ENCODE assay signal across 14 cellular contexts in genomic region chr2:36951574-36951973, GRCh38. TPM values are rescaled to one million over a fixed set of nuclear protein-coding genes. Genes with fewer than 3 reads are reported as not detected.
A peak's percentile ranks its signal among the peaks of the same experiment; 100 is the strongest.
DNase-seq lines count a peak whose midpoint lies in the region; ATAC-seq and TF ChIP-seq lines count a peak whose summit lies in the region.
"Had no signal": no experiment of that assay in that cellular context is flagged by ENCODE, and none has a peak within 500 bp of the region (broad histone marks: within the 10 kb centered on the region; RNA-seq: fewer than 3 reads in every experiment).

No MANE protein-coding gene starts in this region.

- RAD21 ChIA-PET in HCT116 (lab: Charles Lee; ENCODE audit: low non-redundant PET in 1 of 2, low total read pairs in 2 of 2, uncharacterized antibody in 2 of 2, unreplicated experiment in 2 of 2): no interaction called here

- H2AFZ ChIP-seq in HCT116 (ENCODE audit: low read depth, low read length, poor library complexity, severe bottlenecking) (no peak overlapping the region), osteoblast (ENCODE audit: low read length) (no peak overlapping the region)

- H3K36me3 ChIP-seq in HCT116 (ENCODE audit: control insufficient read depth in 1 of 2, insufficient read depth in 2 of 2, low read length in 2 of 2) (no peaks in the 10 kb centered on the region), osteoblast (ENCODE audit: insufficient read depth, low read length) (no peaks in the 10 kb centered on the region), testis (ENCODE audit: low read depth, missing control alignments) (no peaks in the 10 kb centered on the region)

- no peak for DNase-seq in HCT116 (ENCODE audit: low read depth, low spot score)
- DNase-seq in RWPE1 (ENCODE audit: low spot score): peak; percentile 63
- peak; percentile 84 for DNase-seq in osteoblast (ENCODE audit: insufficient read length, low spot score, missing footprints)
- DNase-seq in GM19238 (ENCODE audit: insufficient read length, low spot score): no peak
- no peak for DNase-seq in testis
- DNase-seq in NCI-H748 (lab: John Stamatoyannopoulos, UW; ENCODE audit: unreplicated experiment): no peak
- DNase-seq: activated CD8-positive, alpha-beta memory T cell treated with anti-CD3 and anti-CD28 coated beads for 24 hours; DMS153; NCI-H187 treated with DMSO at 0.1 percent for 48 hours; SHP77 treated with DMSO at 0.1 percent for 48 hours; stimulated activated CD4-positive, alpha-beta T cell treated with anti-CD3 and anti-CD28 coated beads, Interleukin-1b, Interleukin-23, amount 100 ng/mL, for 48 hours; substantia nigra had no signal

- H3K4me1 ChIP-seq in HCT116 (ENCODE audit: control insufficient read depth in 1 of 2, insufficient read depth in 2 of 2, low read length in 2 of 2) (peaks cover 6 to 26% of the 10 kb centered on the region in 2 experiments), osteoblast (ENCODE audit: insufficient read depth, low read length) (peaks cover 10% of the 10 kb centered on the region), testis (peaks cover 7% of the 10 kb centered on the region)

- whole genome bisulfite sequencing in testis, 2 donors: 90 to 91% methylated on average over 7 of the region's 7 CpGs

- H3K9ac ChIP-seq in HCT116 (ENCODE audit: low read length): no peak overlapping the region

- H4K20me1 ChIP-seq in HCT116 (ENCODE audit: insufficient read depth) (no peaks in the 10 kb centered on the region), osteoblast (ENCODE audit: insufficient read depth, low read length) (peaks cover 20% of the 10 kb centered on the region)

- peak overlapping the region; percentile 20; the same call in 1 of the 2 replicates for H3K4me2 ChIP-seq in HCT116 (ENCODE audit: low read length)
- no peak overlapping the region for H3K4me2 ChIP-seq in osteoblast (ENCODE audit: insufficient read depth, low read length)

- no peaks in the 10 kb centered on the region for H3K9me2 ChIP-seq in HCT116 (ENCODE audit: insufficient read depth)

- H3K27ac ChIP-seq in HCT116 (ENCODE audit: low read depth, low read length) (no peak overlapping the region), RWPE1 (peak overlapping the region; percentile 49), osteoblast (ENCODE audit: low read depth, low read length) (peak overlapping the region; percentile 24), testis (no peak overlapping the region)

- H3K79me2 ChIP-seq in HCT116 (ENCODE audit: insufficient read depth, low read length): peaks cover 36% of the 10 kb centered on the region
- peaks cover 81% of the 10 kb centered on the region for H3K79me2 ChIP-seq in osteoblast (ENCODE audit: insufficient read depth, low read length)

- no TSS peak for BruUV-seq in HCT116 (replicated peaks; lab: Mats Ljungman, UMichigan)

- CTCF ChIA-PET in HCT116 (lab: Charles Lee) (no interaction called here), RWPE1 (lab: Yijun Ruan, JAX) (interaction anchor here (0.6 kb wide), 1 partner anchor 1409 kb away, joined by 3 read pairs; no protein-coding TSS in a partner anchor)

- H3K27me3 ChIP-seq in HCT116 (ENCODE audit: insufficient read depth, low read length): no peaks in the 10 kb centered on the region
- H3K27me3 ChIP-seq in osteoblast (ENCODE audit: insufficient read depth, low read length): no peaks in the 10 kb centered on the region
- H3K27me3 ChIP-seq in testis: no peaks in the 10 kb centered on the region

- no peaks in the 10 kb centered on the region for H3K9me3 ChIP-seq in HCT116 (ENCODE audit: control insufficient read depth in 1 of 2, insufficient read depth in 1 of 2, low read depth in 1 of 2, low read length in 2 of 2)
- H3K9me3 ChIP-seq in osteoblast (ENCODE audit: low read depth, low read length): no peaks in the 10 kb centered on the region
- no peaks in the 10 kb centered on the region for H3K9me3 ChIP-seq in testis

- H3K4me3 ChIP-seq in HCT116 (replicated peaks in 1 of 2; ENCODE audit: low read depth in 1 of 2, low read length in 2 of 2) (no peak overlapping the region), osteoblast (ENCODE audit: insufficient read depth, low read length) (no peak overlapping the region), testis (no peak overlapping the region)

- intact Hi-C loops in HCT116 (cut with micrococcal nuclease): no loop called here
- intact Hi-C loops in testis (cut with DNase I; ENCODE audit: low total_unique reads): no loop called here

- ATAC-seq in HCT116 (peak; percentile 67), esophagus mucosa (peak; percentile 95), GM19397 (IDR thresholded peaks at IDR 0.05; ENCODE audit: unreplicated experiment) (no peak)

- TF ChIP-seq CTCF in HCT116 (IDR thresholded peaks at IDR 0.05 in 2 of 3, conservative IDR thresholded peaks at IDR 0.05 in 1 of 3; ENCODE audit: borderline replicate concordance in 1 of 3, insufficient read depth in 1 of 3, low read depth in 2 of 3, low read length in 2 of 3) (no peak), RWPE1 (conservative IDR thresholded peaks at IDR 0.05; ENCODE audit: low read depth) (no peak), osteoblast (IDR thresholded peaks at IDR 0.05; ENCODE audit: extremely low read depth, low read depth, low read length) (no peak), testis (IDR thresholded peaks at IDR 0.05) (no peak)

- POLR2A ChIA-PET in HCT116 (lab: Charles Lee) (interaction anchor here (1.0 kb wide), 1 partner anchor 22 kb away, joined by 3 read pairs; no protein-coding TSS in a partner anchor), RWPE1 (lab: Yijun Ruan, JAX; ENCODE audit: low non-redundant PET) (no interaction called here)

- TF ChIP-seq POLR2A in HCT116 (IDR thresholded peaks at IDR 0.05; ENCODE audit: borderline replicate concordance, extremely low read depth, insufficient read depth, insufficient read length) (no peak), testis (IDR thresholded peaks at IDR 0.05) (no peak)

- TF ChIP-seq RAD21 in HCT116 (IDR thresholded peaks at IDR 0.05; ENCODE audit: low read depth): no peak

TF ChIP-seq in HCT116, 20 proteins besides CTCF, POLR2A, EP300 and RAD21 (continues in another document):
- TF ChIP-seq EZH2 (IDR thresholded peaks at IDR 0.05): no peak
- no peak for TF ChIP-seq MAX (IDR thresholded peaks at IDR 0.05)
- TF ChIP-seq EZH2phosphoT487 (IDR thresholded peaks at IDR 0.05; ENCODE audit: borderline replicate concordance): no peak
- no peak for TF ChIP-seq SIN3A (IDR thresholded peaks at IDR 0.05; ENCODE audit: low read depth)
- no peak for TF ChIP-seq CBX3 (IDR thresholded peaks at IDR 0.05; ENCODE audit: low read depth)
- TF ChIP-seq YY1 (IDR thresholded peaks at IDR 0.05; ENCODE audit: extremely low read depth, insufficient replicate concordance, low read depth, low read length): no peak
- TF ChIP-seq ELF1 (IDR thresholded peaks at IDR 0.05; ENCODE audit: borderline replicate concordance, low read depth): no peak
- TF ChIP-seq FOSL1 (IDR thresholded peaks at IDR 0.05; ENCODE audit: low read depth): peak; percentile 10; the same call in 1 of the 2 replicates
- TF ChIP-seq ATF3 (IDR thresholded peaks at IDR 0.05): no peak
- TF ChIP-seq POLR2AphosphoS5 (IDR thresholded peaks at IDR 0.05; ENCODE audit: low read depth, low read length): no peak
- TF ChIP-seq ZFX (IDR thresholded peaks at IDR 0.05): no peak
- no peak for TF ChIP-seq TCF7L2 (IDR thresholded peaks at IDR 0.05; ENCODE audit: borderline replicate concordance, extremely low read depth, insufficient read depth, insufficient read length)
- no peak for TF ChIP-seq CEBPB (IDR thresholded peaks at IDR 0.05; ENCODE audit: low read depth)
- no peak for TF ChIP-seq SRF (IDR thresholded peaks at IDR 0.05; ENCODE audit: low read depth)
- TF ChIP-seq ZBTB33 (IDR thresholded peaks at IDR 0.05; ENCODE audit: extremely low read depth, insufficient replicate concordance, low read length): no peak
- peak; percentile 39; the same call in 1 of the 2 replicates for TF ChIP-seq JUND (IDR thresholded peaks at IDR 0.05)
- TF ChIP-seq SP1 (IDR thresholded peaks at IDR 0.05; ENCODE audit: low read depth): peak; percentile 16; the same call in 1 of the 2 replicates
- TF ChIP-seq ZNF274 (IDR thresholded peaks at IDR 0.05; ENCODE audit: low read depth, low read length): no peak

RNA-seq across cellular contexts. Expression of gene STRN, which starts 14.8 kb away (rescaled TPM):
- total RNA-seq in HCT116 (2021; ENCODE audit: unreplicated experiment) (26.4 TPM), esophagus mucosa (38.5 TPM), osteoblast (21.4 and 25.0 TPM in 2 replicates), testis (10 to 100 TPM; 34.8 to 37.1 TPM)
- polyA plus RNA-seq in HCT116 (2012): 8.8 and 10.1 TPM in 2 replicates
- 13.9 TPM for polyA plus RNA-seq in testis (ENCODE audit: insufficient read depth, low read depth, low replicate concordance)

Comparison
In these comparisons a context has a peak if more than half of its experiments do, and no peak if none do; other contexts are left out.
1. DNase-seq: peak in RWPE1 (single experiment) and osteoblast (single experiment); none in HCT116 (single experiment), GM19238 (single experiment), testis (single experiment) and NCI-H748 (single experiment).
2. H3K27ac ChIP-seq: peak in RWPE1 (single experiment) and osteoblast (single experiment); none in HCT116 (single experiment) and testis (0 of 2).